ENCODE assay signal across 1 cellular context in the genomic region with DNA sequence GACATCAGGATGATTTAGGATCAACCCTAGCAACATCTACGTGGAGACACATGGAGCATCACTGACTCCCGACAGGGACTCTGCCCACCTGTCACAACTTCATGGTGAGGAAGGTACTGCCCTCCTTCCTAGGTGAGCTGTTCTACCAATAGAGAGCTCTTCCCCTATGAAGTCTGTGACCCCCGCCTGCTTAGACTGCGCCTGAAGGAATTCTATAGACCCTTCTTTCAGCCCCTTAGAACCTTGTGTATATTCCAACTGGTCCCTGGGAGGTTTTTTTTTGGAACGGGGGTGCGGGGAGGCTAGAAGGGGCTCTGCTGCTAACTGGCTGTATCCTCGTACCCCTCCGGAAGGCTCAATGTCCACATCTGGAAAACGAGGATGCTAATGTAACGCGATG.
TF ChIP-seq lines count a peak whose summit lies in the region.

No MANE protein-coding gene starts in this region.

TF ChIP-seq in IMR-90, 13 proteins besides CTCF, POLR2A, EP300 and RAD21 (continued from another document):
- TF ChIP-seq, protein P1, sequence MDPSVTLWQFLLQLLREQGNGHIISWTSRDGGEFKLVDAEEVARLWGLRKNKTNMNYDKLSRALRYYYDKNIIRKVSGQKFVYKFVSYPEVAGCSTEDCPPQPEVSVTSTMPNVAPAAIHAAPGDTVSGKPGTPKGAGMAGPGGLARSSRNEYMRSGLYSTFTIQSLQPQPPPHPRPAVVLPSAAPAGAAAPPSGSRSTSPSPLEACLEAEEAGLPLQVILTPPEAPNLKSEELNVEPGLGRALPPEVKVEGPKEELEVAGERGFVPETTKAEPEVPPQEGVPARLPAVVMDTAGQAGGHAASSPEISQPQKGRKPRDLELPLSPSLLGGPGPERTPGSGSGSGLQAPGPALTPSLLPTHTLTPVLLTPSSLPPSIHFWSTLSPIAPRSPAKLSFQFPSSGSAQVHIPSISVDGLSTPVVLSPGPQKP (IDR thresholded peaks at IDR 0.05; ENCODE audit: borderline replicate concordance, low read depth, low read length), result no peak
- TF ChIP-seq SMC3 (IDR thresholded peaks at IDR 0.05; ENCODE audit: low read depth, low read length) (no peak), CHD1 (IDR thresholded peaks at IDR 0.05; ENCODE audit: low read depth, low read length) (no peak), BHLHE40 (IDR thresholded peaks at IDR 0.05; ENCODE audit: low read depth, low read length) (no peak), CEBPB (IDR thresholded peaks at IDR 0.05; ENCODE audit: low read depth, low read length) (no peak), MXI1 (IDR thresholded peaks at IDR 0.05; ENCODE audit: borderline replicate concordance, low read depth, low read length) (no peak), NFE2L2 (IDR thresholded peaks at IDR 0.05; ENCODE audit: low read depth, low read length) (no peak)
TF ChIP-seq in IMR-90: peak in this region for 0.
